Comparison of ENCODE assay signal across 2 cellular contexts in genomic region chr7:158281441-158281840, GRCh38.
TF ChIP-seq lines count a peak whose summit lies in the region.

No MANE protein-coding gene starts in this region.

TF ChIP-seq in SK-N-SH, 30 proteins besides CTCF, POLR2A, EP300 and RAD21 (continued from another document):
- TF ChIP-seq, protein P1, sequence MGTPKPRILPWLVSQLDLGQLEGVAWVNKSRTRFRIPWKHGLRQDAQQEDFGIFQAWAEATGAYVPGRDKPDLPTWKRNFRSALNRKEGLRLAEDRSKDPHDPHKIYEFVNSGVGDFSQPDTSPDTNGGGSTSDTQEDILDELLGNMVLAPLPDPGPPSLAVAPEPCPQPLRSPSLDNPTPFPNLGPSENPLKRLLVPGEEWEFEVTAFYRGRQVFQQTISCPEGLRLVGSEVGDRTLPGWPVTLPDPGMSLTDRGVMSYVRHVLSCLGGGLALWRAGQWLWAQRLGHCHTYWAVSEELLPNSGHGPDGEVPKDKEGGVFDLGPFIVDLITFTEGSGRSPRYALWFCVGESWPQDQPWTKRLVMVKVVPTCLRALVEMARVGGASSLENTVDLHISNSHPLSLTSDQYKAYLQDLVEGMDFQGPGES (IDR thresholded peaks at IDR 0.05; ENCODE audit: low read depth, low read length): no peak
- TF ChIP-seq TEAD4 (IDR thresholded peaks at IDR 0.05; ENCODE audit: borderline replicate concordance, insufficient read depth) (no peak), JUND (IDR thresholded peaks at IDR 0.05) (no peak), MXI1 (IDR thresholded peaks at IDR 0.05; ENCODE audit: low read depth, low read length) (no peak), NFIC (IDR thresholded peaks at IDR 0.05; ENCODE audit: borderline replicate concordance) (no peak), FOXM1 (IDR thresholded peaks at IDR 0.05; ENCODE audit: low read depth) (no peak), USF2 (IDR thresholded peaks at IDR 0.05; ENCODE audit: borderline replicate concordance, low read depth, low read length) (no peak), FOSL2 (IDR thresholded peaks at IDR 0.05; ENCODE audit: borderline replicate concordance, low read depth) (no peak), EZH2phosphoT487 (IDR thresholded peaks at IDR 0.05; ENCODE audit: borderline replicate concordance, low read depth) (no peak), TCF12 (IDR thresholded peaks at IDR 0.05) (no peak), GABPA (IDR thresholded peaks at IDR 0.05; ENCODE audit: low read depth) (no peak), RXRA (IDR thresholded peaks at IDR 0.05; ENCODE audit: borderline replicate concordance, low read depth) (no peak), CHD2 (IDR thresholded peaks at IDR 0.05; ENCODE audit: low read length, partially characterized antibody) (no peak), PBX3 (IDR thresholded peaks at IDR 0.05) (no peak), ZBTB33 (IDR thresholded peaks at IDR 0.05; ENCODE audit: borderline replicate concordance, low read depth) (no peak), MEF2A (IDR thresholded peaks at IDR 0.05; ENCODE audit: borderline replicate concordance, low read depth) (no peak)
- TF ChIP-seq, protein P2, sequence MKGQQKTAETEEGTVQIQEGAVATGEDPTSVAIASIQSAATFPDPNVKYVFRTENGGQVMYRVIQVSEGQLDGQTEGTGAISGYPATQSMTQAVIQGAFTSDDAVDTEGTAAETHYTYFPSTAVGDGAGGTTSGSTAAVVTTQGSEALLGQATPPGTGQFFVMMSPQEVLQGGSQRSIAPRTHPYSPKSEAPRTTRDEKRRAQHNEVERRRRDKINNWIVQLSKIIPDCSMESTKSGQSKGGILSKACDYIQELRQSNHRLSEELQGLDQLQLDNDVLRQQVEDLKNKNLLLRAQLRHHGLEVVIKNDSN (IDR thresholded peaks at IDR 0.05; ENCODE audit: borderline replicate concordance, low read depth): no peak

TF ChIP-seq in SK-N-SH treated with all-trans-retinoic acid at 6 μM for 48 hours, 23 proteins besides CTCF, POLR2A, EP300 and RAD21 (continued from another document):
- no peak for TF ChIP-seq ARNTL (CRISPR knock-in tag; IDR thresholded peaks at IDR 0.05; ENCODE audit: borderline replicate concordance, low read depth)
- no peak for TF ChIP-seq CSDC2 (CRISPR knock-in tag; IDR thresholded peaks at IDR 0.05)
